In genomic region chr15:45050587-45050986, GRCh38 we compare ENCODE assay signal across 25 cellular contexts.
"Had no signal": no experiment of that assay in that cellular context is flagged by ENCODE, and none has a peak within 500 bp of the region (broad histone marks: within the 10 kb centered on the region; RNA-seq: fewer than 3 reads in every experiment).

No MANE protein-coding gene starts in this region.

- DNase-seq: IMR-90, Kasumi-1, KG1, MV-4-11, NCI-H1048, NCI-H1105, NCI-H1417, NCI-H146, NCI-H187, NCI-H2029, NCI-H2081 treated with DMSO at 0.1 percent for 48 hours, NCI-H2171, NCI-H226, NCI-H446, NCI-H510A, NCI-H524 treated with DMSO at 0.1 percent for 48 hours, NCI-H69, NCI-H774, PC-3, Peyer's patch, SHP77 treated with DMSO at 0.1 percent for 48 hours, SJCRH30 had no signal

- H3K27ac ChIP-seq: Peyer's patch, SJCRH30 had no signal

- FAIRE-seq: HepG2 had no signal

- H3K4me1 ChIP-seq: Peyer's patch, SJCRH30 had no signal

- H3K9me3 ChIP-seq: Peyer's patch, SJCRH30 had no signal

- H3K27me3 ChIP-seq: Peyer's patch, SJCRH30 had no signal

- ATAC-seq: HepG2, PC-3, Right ventricle myocardium inferior, SK-N-SH treated with all-trans-retinoic acid at 6 μM for 48 hours had no signal

- H3K36me3 ChIP-seq: Peyer's patch had no signal

- H3K4me3 ChIP-seq: Peyer's patch, SJCRH30 had no signal
